ENCODE assay signal across 8 cellular contexts in the genomic region with DNA sequence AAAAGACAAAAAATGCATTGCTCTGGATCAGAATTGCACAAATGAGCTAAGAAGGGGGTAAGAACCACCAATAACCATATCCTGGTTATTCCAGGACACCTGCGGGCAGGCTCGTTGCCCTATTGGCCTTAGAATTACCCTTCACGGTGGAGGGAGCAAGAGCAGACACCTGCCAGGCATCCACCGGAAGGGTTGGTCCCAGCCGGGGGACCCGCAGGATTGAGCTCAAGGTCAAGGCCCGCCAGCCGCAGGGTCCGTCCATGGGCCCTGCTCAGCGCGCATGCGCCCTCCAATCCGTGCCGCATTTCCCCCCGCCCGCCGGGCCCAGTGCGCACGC. TPM values are rescaled to one million over a fixed set of nuclear protein-coding genes. Genes with fewer than 3 reads are reported as not detected.
DNase-seq lines count a peak whose midpoint lies in the region; ATAC-seq and TF ChIP-seq lines count a peak whose summit lies in the region.

No MANE protein-coding gene starts in this region.

- intact Hi-C loops in dorsolateral prefrontal cortex (cut with DNase I), result loop anchor here (5.0 to 10.0 kb wide), 4 partner anchors 61 to 203 kb away; partner anchors contain the start of genes AKAP17A (in 2 of the 2) and ASMTL (in 2 of the 2)

- H3K27me3 ChIP-seq in dorsolateral prefrontal cortex, result no peaks in the 10 kb centered on the region
- H3K27me3 ChIP-seq in muscle layer of colon (ENCODE audit: control insufficient read depth in 1 of 2, insufficient read depth in 2 of 2, low read length in 2 of 2), result no peaks in the 10 kb centered on the region

- TF ChIP-seq CTCF in dorsolateral prefrontal cortex (IDR thresholded peaks at IDR 0.05 in 54 of 56, conservative IDR thresholded peaks at IDR 0.05 in 2 of 56; ENCODE audit: low read depth in 1 of 56, partially characterized antibody in 56 of 56), result peak in 3 of 56 donors; percentile 9 to 22 (median 12)

- H3K9ac ChIP-seq in muscle layer of colon (ENCODE audit: low read length), result peak overlapping the region; percentile 79

- no peaks in the 10 kb centered on the region for H3K9me3 ChIP-seq in muscle layer of colon (ENCODE audit: low read length)

- peak overlapping the region in 55 of 59 donors; percentile 30 to 100 (median 97) for H3K27ac ChIP-seq in dorsolateral prefrontal cortex
- peak overlapping the region; percentile 100 for H3K27ac ChIP-seq in muscle layer of colon (ENCODE audit: low read depth, low read length)

- peak overlapping the region; percentile 68 to 100 (median 99) for H3K4me3 ChIP-seq in dorsolateral prefrontal cortex
- peak overlapping the region; percentile 100 for H3K4me3 ChIP-seq in muscle layer of colon (ENCODE audit: low read depth in 1 of 2, low read length in 2 of 2)

- peak; percentile 33 for ATAC-seq in GM18519 (IDR thresholded peaks at IDR 0.05; ENCODE audit: low FRiP score, unreplicated experiment)
- ATAC-seq in GM19023 (IDR thresholded peaks at IDR 0.05; ENCODE audit: unreplicated experiment), result no peak
- no peak for ATAC-seq in HG03025 (IDR thresholded peaks at IDR 0.05; ENCODE audit: low FRiP score, unreplicated experiment)

- peaks cover 47% of the 10 kb centered on the region for H3K4me1 ChIP-seq in muscle layer of colon (ENCODE audit: insufficient read depth, low read length)

- peak; percentile 90 for DNase-seq in LoVo (ENCODE audit: low spot score)
- DNase-seq in dorsolateral prefrontal cortex, result peak in 1 of 10 donors; percentile 71
- no peak for DNase-seq in DMS 273 treated with DMSO at 0.1 percent for 48 hours (lab: John Stamatoyannopoulos, UW)
- no peak for DNase-seq in ureter (ENCODE audit: low spot score)

- H3K36me3 ChIP-seq in muscle layer of colon (ENCODE audit: insufficient read depth, low read length), result peaks cover 46% of the 10 kb centered on the region

RNA-seq across cellular contexts. Expression of gene SLC25A6, which starts 0.6 kb away (rescaled TPM):
- 100 to 1,000 TPM; 158 to 287 (median 202) TPM for total RNA-seq in dorsolateral prefrontal cortex
- 391 TPM for total RNA-seq in ureter

RNA-seq across cellular contexts. Expression of gene IL3RA, which starts 54.8 kb away (rescaled TPM):
- total RNA-seq in dorsolateral prefrontal cortex (1 to 10 TPM in 99 of 120 experiments, under 1 TPM in 21; 0.29 to 8.8 (median 2.0) TPM), ureter (7.4 TPM)
